In genomic region chr9:71755869-71756268, GRCh38 we compare ENCODE assay signal across 1 cellular context.
TF ChIP-seq lines count a peak whose summit lies in the region.

No MANE protein-coding gene starts in this region.

TF ChIP-seq in A549, 52 proteins besides CTCF, POLR2A, EP300 and RAD21 (continued from another document):
- TF ChIP-seq BCL3 (IDR thresholded peaks at IDR 0.05) (no peak), HDAC2 (IDR thresholded peaks at IDR 0.05) (no peak), RFX5 (IDR thresholded peaks at IDR 0.05) (no peak), SMC3 (IDR thresholded peaks at IDR 0.05) (no peak), FOXS1 (CRISPR knock-in tag; IDR thresholded peaks at IDR 0.05) (no peak), MYC (IDR thresholded peaks at IDR 0.05; ENCODE audit: borderline replicate concordance, low read length) (no peak), ZNF302 (CRISPR knock-in tag; IDR thresholded peaks at IDR 0.05) (no peak), TFCP2L1 (CRISPR knock-in tag; IDR thresholded peaks at IDR 0.05) (no peak), POLR2AphosphoS2 (conservative IDR thresholded peaks at IDR 0.05; ENCODE audit: low read length) (no peak), E2F6 (IDR thresholded peaks at IDR 0.05; ENCODE audit: borderline replicate concordance, low read depth) (no peak), HMGXB4 (CRISPR knock-in tag; IDR thresholded peaks at IDR 0.05; ENCODE audit: borderline replicate concordance) (no peak), HOXB5 (CRISPR knock-in tag; IDR thresholded peaks at IDR 0.05) (no peak), RNF2 (IDR thresholded peaks at IDR 0.05; ENCODE audit: borderline replicate concordance, low read depth) (no peak), FOSL2 (IDR thresholded peaks at IDR 0.05) (no peak), FOSL2 (CRISPR knock-in tag; IDR thresholded peaks at IDR 0.05) (no peak)
